ENCODE assay signal across 11 cellular contexts in genomic region chr6:53986721-53987526, GRCh38.
A peak's percentile ranks its signal among the peaks of the same experiment; 100 is the strongest.
DNase-seq lines count a peak whose midpoint lies in the region; ATAC-seq and TF ChIP-seq lines count a peak whose summit lies in the region.
"Had no signal": no experiment of that assay in that cellular context is flagged by ENCODE, and none has a peak within 500 bp of the region (broad histone marks: within the 10 kb centered on the region; RNA-seq: fewer than 3 reads in every experiment).

No MANE protein-coding gene starts in this region.

- H3K27ac ChIP-seq in right lobe of liver: peak overlapping the region in 1 of 3 donors; percentile 18

- H3K4me1 ChIP-seq in right lobe of liver: peaks cover 0 to 14% (median 0%) of the 10 kb centered on the region in 4 donors

- WGBS in right lobe of liver (ENCODE audit: insufficient coverage, low coverage, low lambda C conversion rate, missing lambda C conversion rate): 44% methylated on average over 9 of the region's 10 CpGs

- ATAC-seq in right lobe of liver: peak in 3 of 4 donors; percentile 44 to 60 (median 56)
- ATAC-seq in HG03196 (IDR thresholded peaks at IDR 0.05; ENCODE audit: unreplicated experiment): no peak
- ATAC-seq in effector memory CD8-positive, alpha-beta T cell (replicated peaks): no peak
- no peak for ATAC-seq in GM18867 (IDR thresholded peaks at IDR 0.05; ENCODE audit: unreplicated experiment)
- ATAC-seq: stimulated activated naive CD8-positive, alpha-beta T cell treated with anti-CD3 and anti-CD28 coated beads, Interleukin-15, Interleukin-2, amounts not matched to agents 100 U/mL and 50 U/mL, for 24 hours had no signal

- TF ChIP-seq POLR2A in right lobe of liver (IDR thresholded peaks at IDR 0.05): no peak

- in situ Hi-C loops in KBM-7 (cut with MboI; ENCODE audit: low pct_unique_long_range_greater_than_20kb, low sequenced_read_pairs): no loop called here

- no peaks in the 10 kb centered on the region for H3K9me3 Mint-ChIP-seq in effector memory CD8-positive, alpha-beta T cell

- H3K36me3 Mint-ChIP-seq in effector memory CD8-positive, alpha-beta T cell (ENCODE audit: insufficient read depth): no peaks in the 10 kb centered on the region

- H3K9me3 ChIP-seq in right lobe of liver: no peaks in the 10 kb centered on the region

- no peak for TF ChIP-seq CTCF in AG09319 (IDR thresholded peaks at IDR 0.05; ENCODE audit: low read depth, low read length)
- TF ChIP-seq CTCF in right lobe of liver (IDR thresholded peaks at IDR 0.05): no peak

- H3K27me3 Mint-ChIP-seq in effector memory CD8-positive, alpha-beta T cell: peaks cover 8 to 20% of the 10 kb centered on the region in 2 donors

- intact Hi-C loops in right lobe of liver (cut with DNase I): loop anchor here in 1 of 2 donors (10.0 kb wide), 1 partner anchor 278 kb away; no protein-coding TSS in a partner anchor

- H3K4me3 ChIP-seq in right lobe of liver: no peak overlapping the region

- H3K27ac Mint-ChIP-seq in effector memory CD8-positive, alpha-beta T cell: no peak overlapping the region

- DNase-seq in AG09319 (ENCODE audit: extremely low read depth, low read depth) (peak; percentile 8), NCI-H2227 (lab: John Stamatoyannopoulos, UW; ENCODE audit: unreplicated experiment) (peak; percentile 20), dedifferentiated amniotic fluid mesenchymal stem cell (ENCODE audit: extremely low spot score) (peak; percentile 27), right lobe of liver (no peak), KBM-7 (no peak)
- DNase-seq in effector memory CD8-positive, alpha-beta T cell: no peak
- DNase-seq: activated CD4-positive, CD25-positive, alpha-beta regulatory T cell; activated effector memory CD4-positive, alpha-beta T cell treated with Interleukin-2 at 50 U/mL for 16 hours had no signal

- no peaks in the 10 kb centered on the region for H3K36me3 ChIP-seq in right lobe of liver

- H3K4me3 Mint-ChIP-seq in effector memory CD8-positive, alpha-beta T cell: no peak overlapping the region

- no peaks in the 10 kb centered on the region for H3K4me1 Mint-ChIP-seq in effector memory CD8-positive, alpha-beta T cell (ENCODE audit: low read depth in 2 of 2)

- no peaks in the 10 kb centered on the region for H3K27me3 ChIP-seq in right lobe of liver

Comparison
In these comparisons a context has a peak if more than half of its experiments do, and no peak if none do; other contexts are left out.
1. DNase-seq: peak in AG09319 (single experiment), NCI-H2227 (single experiment) and dedifferentiated amniotic fluid mesenchymal stem cell (single experiment); none in right lobe of liver (0 of 3), effector memory CD8-positive, alpha-beta T cell (0 of 3) and KBM-7 (single experiment).
2. ATAC-seq: peak in right lobe of liver (3 of 4); none in HG03196 (single experiment), effector memory CD8-positive, alpha-beta T cell (single experiment) and GM18867 (single experiment).